In genomic region chr9:130898552-130898852, GRCh38 we compare ENCODE assay signal across 1 cellular context.
TF ChIP-seq lines count a peak whose summit lies in the region.

No MANE protein-coding gene starts in this region.

TF ChIP-seq in SK-N-SH, 30 proteins besides CTCF, POLR2A, EP300 and RAD21 (continued from another document):
- TF ChIP-seq REST (IDR thresholded peaks at IDR 0.05; ENCODE audit: low read depth, low read length): no peak
- no peak for TF ChIP-seq RCOR1 (IDR thresholded peaks at IDR 0.05; ENCODE audit: low read length)
- no peak for TF ChIP-seq ELF1 (IDR thresholded peaks at IDR 0.05)
- TF ChIP-seq CHD2 (IDR thresholded peaks at IDR 0.05; ENCODE audit: low read length, partially characterized antibody): no peak
- TF ChIP-seq ZBTB33 (IDR thresholded peaks at IDR 0.05; ENCODE audit: borderline replicate concordance, low read depth): no peak
- no peak for TF ChIP-seq SMC3 (IDR thresholded peaks at IDR 0.05; ENCODE audit: low read depth, low read length)
TF ChIP-seq in SK-N-SH: peak in this region for 0.
